Comparison of ENCODE assay signal across 11 cellular contexts in the genomic region with DNA sequence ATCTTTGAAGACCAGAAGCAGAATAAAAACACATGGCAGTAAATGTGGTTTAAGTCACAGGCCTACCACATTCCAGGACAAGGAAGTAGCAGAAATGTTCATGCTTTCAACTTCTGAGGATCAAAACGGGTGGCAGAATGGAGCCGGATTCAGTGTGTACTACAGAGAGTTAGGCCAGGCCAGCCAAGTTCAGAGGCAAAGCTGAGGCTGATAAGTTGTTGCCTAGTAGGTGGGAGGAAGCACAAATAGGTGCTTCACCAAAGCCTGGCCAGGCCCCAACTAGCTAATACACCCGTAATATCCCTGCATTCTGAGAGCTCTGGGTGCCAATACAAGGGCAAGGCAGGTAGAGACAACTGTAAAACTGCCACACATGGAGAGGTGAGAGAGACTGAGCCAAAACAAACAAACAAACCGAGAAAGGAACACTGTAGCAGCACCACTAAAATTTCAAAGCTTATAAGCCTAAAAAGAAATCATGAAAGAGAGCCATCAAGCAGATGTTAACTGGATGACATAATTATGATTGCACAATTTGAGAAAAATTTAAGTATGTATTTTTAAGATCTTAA.
DNase-seq lines count a peak whose midpoint lies in the region; ATAC-seq and TF ChIP-seq lines count a peak whose summit lies in the region.
"Had no signal": no experiment of that assay in that cellular context is flagged by ENCODE, and none has a peak within 500 bp of the region (broad histone marks: within the 10 kb centered on the region; RNA-seq: fewer than 3 reads in every experiment).

No MANE protein-coding gene starts in this region.

- H3K27ac ChIP-seq in mammary epithelial cell (ENCODE audit: insufficient read depth, low read depth, low read length) (no peak overlapping the region), mesodermal cell (ENCODE audit: low read depth, low read length, severe bottlenecking) (peak overlapping the region; percentile 13)
- H3K27ac ChIP-seq: spleen had no signal

- H4K20me1 ChIP-seq in mammary epithelial cell (ENCODE audit: insufficient read depth, low read length), result no peaks in the 10 kb centered on the region

- CTCF ChIA-PET in mammary epithelial cell (lab: Charles Lee; ENCODE audit: low non-redundant PET), result no interaction called here

- TF ChIP-seq CTCF in mammary epithelial cell (conservative IDR thresholded peaks at IDR 0.05 in 1 of 2, IDR thresholded peaks at IDR 0.05 in 1 of 2; ENCODE audit: extremely low read depth in 1 of 2, insufficient read depth in 1 of 2, low read depth in 1 of 2, low read length in 2 of 2), result no peak

- H3K4me3 ChIP-seq in mammary epithelial cell (replicated peaks in 1 of 3; ENCODE audit: insufficient read depth in 1 of 3, low read depth in 2 of 3, low read length in 3 of 3) (no peak overlapping the region), mesodermal cell (ENCODE audit: extremely low read depth, insufficient read depth, low read length, poor library complexity, severe bottlenecking) (no peak overlapping the region)
- H3K4me3 ChIP-seq: spleen had no signal

- no TSS peak for BruUV-seq in mammary epithelial cell (replicated peaks; lab: Mats Ljungman, UMichigan)

- in situ Hi-C loops in mammary epithelial cell (cut with MboI; ENCODE audit: low sequenced_read_pairs in 2 of 2), result no loop called here

- dilution Hi-C loops in mammary epithelial cell (cut with HindIII; ENCODE audit: low sequenced_read_pairs), result no loop called here

- H3K4me1 ChIP-seq in mammary epithelial cell (ENCODE audit: insufficient read depth, low read length) (peaks cover 8% of the 10 kb centered on the region), mesodermal cell (ENCODE audit: control insufficient read depth, insufficient read depth, low read length, poor library complexity, severe bottlenecking) (no peaks in the 10 kb centered on the region)
- H3K4me1 ChIP-seq: spleen had no signal

- ATAC-seq in GM18502 (IDR thresholded peaks at IDR 0.05; ENCODE audit: poor library complexity, unreplicated experiment), result no peak

- no peak overlapping the region for H3K9ac ChIP-seq in mammary epithelial cell (ENCODE audit: insufficient read depth, low read length)

- DNase-seq in DMS53 (lab: John Stamatoyannopoulos, UW) (peak; percentile 54), NCI-H2081 (lab: John Stamatoyannopoulos, UW) (peak; percentile 67 to 93), mammary epithelial cell (peak; percentile 56), NCI-H2107 (lab: John Stamatoyannopoulos, UW) (no peak)
- no peak for DNase-seq in activated CD8-positive, alpha-beta memory T cell treated with anti-CD3 and anti-CD28 coated beads, Interleukin-2, amount 50 U/mL, for 48 hours
- DNase-seq in stimulated activated naive CD4-positive, alpha-beta T cell treated with Interleukin-2 at 50 U/mL for 16 hours (lab: John Stamatoyannopoulos, UW), result no peak
- DNase-seq: activated CD8-positive, alpha-beta memory T cell treated with anti-CD3 and anti-CD28 coated beads, Interleukin-2, amount 50 U/mL, for 4 hours; Calu3; spleen had no signal

- H3K9me3 ChIP-seq in mammary epithelial cell (replicated peaks; ENCODE audit: insufficient read depth, low read length) (no peaks in the 10 kb centered on the region), mesodermal cell (ENCODE audit: control insufficient read depth, low read length) (no peaks in the 10 kb centered on the region)
- H3K9me3 ChIP-seq: spleen had no signal

- intact Hi-C loops in mammary epithelial cell (cut with micrococcal nuclease), result no loop called here

- H3K36me3 ChIP-seq in mammary epithelial cell (ENCODE audit: insufficient read depth, low read length) (no peaks in the 10 kb centered on the region), mesodermal cell (ENCODE audit: control insufficient read depth, insufficient read depth, low read length) (no peaks in the 10 kb centered on the region)
- H3K36me3 ChIP-seq: spleen had no signal

- peak overlapping the region; percentile 10 for H3K4me2 ChIP-seq in mammary epithelial cell (ENCODE audit: insufficient read depth, low read depth, low read length)

- 44% methylated on average over 4 of the region's 4 CpGs for WGBS in mammary epithelial cell (ENCODE audit: low coverage, missing lambda C conversion rate)
- 83 to 85% methylated on average over 2 of the region's 4 CpGs for WGBS in mesodermal cell (ENCODE audit: insufficient coverage in 2 of 2), 2 experiments

- no peaks in the 10 kb centered on the region for H3K27me3 ChIP-seq in mammary epithelial cell (ENCODE audit: insufficient read depth, low read length)
- H3K27me3 ChIP-seq: spleen had no signal

- peak overlapping the region; percentile 94 for H2AFZ ChIP-seq in mammary epithelial cell (ENCODE audit: low read depth, low read length)

- H3K79me2 ChIP-seq in mammary epithelial cell (ENCODE audit: insufficient read depth, low read length), result no peaks in the 10 kb centered on the region

Comparison
In these comparisons a context has a peak if more than half of its experiments do, and no peak if none do; other contexts are left out.
1. DNase-seq: peak in DMS53 (single experiment), NCI-H2081 (2 of 2) and mammary epithelial cell (single experiment); none in NCI-H2107 (single experiment), activated CD8-positive, alpha-beta memory T cell treated with anti-CD3 and anti-CD28 coated beads, Interleukin-2, amount 50 U/mL, for 48 hours (single experiment) and stimulated activated naive CD4-positive, alpha-beta T cell treated with Interleukin-2 at 50 U/mL for 16 hours (single experiment).